In genomic region chr1:1274299-1274930, GRCh38 we compare ENCODE assay signal across 6 cellular contexts. TPM values are rescaled to one million over a fixed set of nuclear protein-coding genes. Genes with fewer than 3 reads are reported as not detected.
A peak's percentile ranks its signal among the peaks of the same experiment; 100 is the strongest.
DNase-seq lines count a peak whose midpoint lies in the region; ATAC-seq, FAIRE-seq and TF ChIP-seq lines count a peak whose summit lies in the region.

No MANE protein-coding gene starts in this region.

- H3K4me3 ChIP-seq in astrocyte (ENCODE audit: insufficient read depth, low read depth, low read length) = peak overlapping the region; percentile 65

- POLR2A ChIA-PET in naive thymus-derived CD8-positive, alpha-beta T cell (lab: Charles Lee) = interaction anchor here (0.9 to 2.1 kb wide), 10 partner anchors 11 to 153 kb away, joined by 3 to 8 read pairs (median 4); partner anchors contain the start of genes AURKAIP1, B3GALT6, CCNL2 and MRPL20

- peaks cover 40% of the 10 kb centered on the region for H3K4me1 ChIP-seq in astrocyte (ENCODE audit: insufficient read depth, low read length)

- no peaks in the 10 kb centered on the region for H3K36me3 ChIP-seq in astrocyte (ENCODE audit: insufficient read depth, low read length)

- peaks cover 6% of the 10 kb centered on the region for H3K36me3 Mint-ChIP-seq in astrocyte (ENCODE audit: low read depth, unreplicated experiment)
- peaks cover 0 to 21% (median 1%) of the 10 kb centered on the region in 3 donors for H3K36me3 Mint-ChIP-seq in naive thymus-derived CD8-positive, alpha-beta T cell

- FAIRE-seq in astrocyte (lab: Jason Lieb, UNC) = no peak

- peak overlapping the region; percentile 83 for H3K27ac ChIP-seq in astrocyte (ENCODE audit: low read depth, low read length)

- peak overlapping the region; percentile 74 for H3K4me3 Mint-ChIP-seq in astrocyte (ENCODE audit: unreplicated experiment)
- peak overlapping the region; percentile 62 to 83 (median 70) for H3K4me3 Mint-ChIP-seq in naive thymus-derived CD8-positive, alpha-beta T cell

- no peak for DNase-seq in astrocyte (ENCODE audit: low read depth)
- DNase-seq in naive thymus-derived CD8-positive, alpha-beta T cell = no peak
- DNase-seq in NOMO-1 treated with DMSO at 0.1 percent for 48 hours (lab: John Stamatoyannopoulos, UW; ENCODE audit: unreplicated experiment) = no peak
- no peak for DNase-seq in SHP77 (lab: John Stamatoyannopoulos, UW)

- peak; percentile 19 for ATAC-seq in GM21619 (IDR thresholded peaks at IDR 0.05; ENCODE audit: unreplicated experiment)
- ATAC-seq in naive thymus-derived CD8-positive, alpha-beta T cell = no peak
- ATAC-seq in HG02884 (IDR thresholded peaks at IDR 0.05; ENCODE audit: unreplicated experiment) = no peak

- H3K9me3 Mint-ChIP-seq in astrocyte (ENCODE audit: unreplicated experiment) = no peaks in the 10 kb centered on the region
- no peaks in the 10 kb centered on the region for H3K9me3 Mint-ChIP-seq in naive thymus-derived CD8-positive, alpha-beta T cell

- H4K20me1 ChIP-seq in astrocyte (ENCODE audit: insufficient read depth, low read length) = peaks cover 36% of the 10 kb centered on the region

- no peaks in the 10 kb centered on the region for H3K9me3 ChIP-seq in astrocyte (ENCODE audit: insufficient read depth, low read depth, low read length)

- H3K27ac Mint-ChIP-seq in astrocyte (ENCODE audit: unreplicated experiment) = peak overlapping the region; percentile 69
- H3K27ac Mint-ChIP-seq in naive thymus-derived CD8-positive, alpha-beta T cell = peak overlapping the region in 6 of 10 donors; percentile 3 to 87 (median 72)

- H3K27me3 ChIP-seq in astrocyte (ENCODE audit: insufficient read depth, low read length) = no peaks in the 10 kb centered on the region

- peaks cover 35% of the 10 kb centered on the region for H3K4me1 Mint-ChIP-seq in astrocyte (ENCODE audit: low read depth, unreplicated experiment)
- H3K4me1 Mint-ChIP-seq in naive thymus-derived CD8-positive, alpha-beta T cell = peaks cover 24 to 39% (median 36%) of the 10 kb centered on the region in 4 donors

- H3K4me2 ChIP-seq in astrocyte (ENCODE audit: low read length) = peak overlapping the region; percentile 94

- peak overlapping the region; percentile 88 for H3K9ac ChIP-seq in astrocyte (ENCODE audit: low read length)

- no peaks in the 10 kb centered on the region for H3K27me3 Mint-ChIP-seq in astrocyte (ENCODE audit: low read depth, unreplicated experiment)
- no peaks in the 10 kb centered on the region for H3K27me3 Mint-ChIP-seq in naive thymus-derived CD8-positive, alpha-beta T cell

- no peak for TF ChIP-seq CTCF in astrocyte (IDR thresholded peaks at IDR 0.05; ENCODE audit: insufficient read depth, low read depth, low read length)

- H2AFZ ChIP-seq in astrocyte (ENCODE audit: low read depth, low read length) = peak overlapping the region; percentile 91

- peaks cover 42% of the 10 kb centered on the region for H3K79me2 ChIP-seq in astrocyte (ENCODE audit: insufficient read depth, low read length)

RNA-seq across cellular contexts. Expression of gene UBE2J2, which starts 0.8 kb away (rescaled TPM):
- total RNA-seq in astrocyte = 58.7 and 67.4 TPM in 2 replicates
- total RNA-seq in naive thymus-derived CD8-positive, alpha-beta T cell = 100 to 1,000 TPM; 104 to 105 TPM
- polyA plus RNA-seq in naive thymus-derived CD8-positive, alpha-beta T cell = 10 to 100 TPM; 84.7 to 92.9 (median 85.8) TPM

RNA-seq across cellular contexts. Expression of gene SCNN1D, which starts 5.8 kb away (rescaled TPM):
- total RNA-seq in astrocyte = 4.4 and 5.0 TPM in 2 replicates
- 10 to 100 TPM; 11.8 to 17.4 TPM for total RNA-seq in naive thymus-derived CD8-positive, alpha-beta T cell
- polyA plus RNA-seq in naive thymus-derived CD8-positive, alpha-beta T cell = under 1 TPM in 2 of 3 donors, not detected in 1; 0.06 to 0.58 TPM

RNA-seq across cellular contexts. Expression of gene C1QTNF12, which starts 27.9 kb away (rescaled TPM):
- total RNA-seq in astrocyte = 3.9 and 4.7 TPM in 2 replicates
- 1 to 10 TPM; 5.0 to 7.1 TPM for total RNA-seq in naive thymus-derived CD8-positive, alpha-beta T cell
- polyA plus RNA-seq in naive thymus-derived CD8-positive, alpha-beta T cell = under 1 TPM in 1 of 3 donors, not detected in 2; 0.22 TPM

RNA-seq across cellular contexts. Expression of gene ACAP3, which starts 33.3 kb away (rescaled TPM):
- total RNA-seq in astrocyte = 60.2 and 64.0 TPM in 2 replicates
- total RNA-seq in naive thymus-derived CD8-positive, alpha-beta T cell = 10 to 100 TPM; 65.3 to 69.1 TPM
- 1 to 10 TPM; 2.0 to 6.7 (median 3.5) TPM for polyA plus RNA-seq in naive thymus-derived CD8-positive, alpha-beta T cell

RNA-seq across cellular contexts. Expression of gene PUSL1, which starts 34.0 kb away (rescaled TPM):
- total RNA-seq in astrocyte = 28.0 and 29.4 TPM in 2 replicates
- total RNA-seq in naive thymus-derived CD8-positive, alpha-beta T cell = 10 to 100 TPM; 19.6 to 23.4 TPM
- 10 to 100 TPM; 14.5 to 18.2 (median 17.7) TPM for polyA plus RNA-seq in naive thymus-derived CD8-positive, alpha-beta T cell
